ENCODE assay signal across 17 cellular contexts in genomic region chr4:94516999-94517398, GRCh38.
A peak's percentile ranks its signal among the peaks of the same experiment; 100 is the strongest.
DNase-seq lines count a peak whose midpoint lies in the region; ATAC-seq and TF ChIP-seq lines count a peak whose summit lies in the region.
"Had no signal": no experiment of that assay in that cellular context is flagged by ENCODE, and none has a peak within 500 bp of the region (broad histone marks: within the 10 kb centered on the region; RNA-seq: fewer than 3 reads in every experiment).

No MANE protein-coding gene starts in this region.

- peaks cover 35% of the 10 kb centered on the region for H3K4me1 ChIP-seq in SJSA1 (replicated peaks)
- H3K4me1 ChIP-seq in prostate gland (replicated peaks) = peaks cover 8% of the 10 kb centered on the region

- H3K27me3 ChIP-seq in SJSA1 (replicated peaks) (no peaks in the 10 kb centered on the region), prostate gland (replicated peaks; ENCODE audit: insufficient read depth) (no peaks in the 10 kb centered on the region)
- H3K27me3 ChIP-seq: BLaER1 treated with 17β-estradiol and CSF1 and Interleukin-3, amounts not matched to agents 10 nM and 100 nM; body of pancreas; ovary had no signal

- WGBS in prostate gland = 30% methylated on average over 5 of the region's 5 CpGs

- intact Hi-C loops in prostate gland (cut with DNase I) = loop anchor here (5.0 kb wide), 1 partner anchor 65 kb away; the partner anchor contains the start of gene PDLIM5

- DNase-seq in HEK293T (ENCODE audit: extremely low spot score) (peak; percentile 11), SJSA1 (ENCODE audit: low read depth in 1 of 2, low spot score in 2 of 2) (peak in 1 of 2 experiments; percentile 53), fibroblast of villous mesenchyme (ENCODE audit: low read depth) (peak; percentile 83), renal cortical epithelial cell (ENCODE audit: low read depth) (peak; percentile 64), prostate gland (ENCODE audit: low spot score) (no peak)
- DNase-seq: activated B cell treated with CpG ODN at 0.5 μM for 24 hours; activated gamma-delta T cell; body of pancreas; immature natural killer cell; NCI-H146; NCI-H524 treated with DMSO at 0.1 percent for 48 hours; ovary; stimulated activated CD4-positive, alpha-beta T cell treated with anti-CD3 and anti-CD28 coated beads, Interleukin-12 subunit alpha, Interleukin-12 subunit beta, amount 100 ng/mL, for 4 hours; T-cell had no signal

- H3K9me3 ChIP-seq in SJSA1 (replicated peaks) (no peaks in the 10 kb centered on the region), prostate gland (no peaks in the 10 kb centered on the region)
- H3K9me3 ChIP-seq: BLaER1 treated with 17β-estradiol and CSF1 and Interleukin-3, amounts not matched to agents 10 nM and 100 nM; body of pancreas; ovary had no signal

- TF ChIP-seq CTCF in fibroblast of villous mesenchyme (IDR thresholded peaks at IDR 0.05; ENCODE audit: insufficient read depth, low read depth, low read length) (no peak), prostate gland (IDR thresholded peaks at IDR 0.05) (no peak)

- POLR2A ChIA-PET in HEK293T (lab: Yijun Ruan, JAX) = no interaction called here

- H3K36me3 ChIP-seq in SJSA1 = 0 out of 2 replicates have a peak, but pooled peaks cover 5% of the 10 kb centered on the region
- H3K36me3 ChIP-seq in prostate gland = no peaks in the 10 kb centered on the region
- H3K36me3 ChIP-seq: BLaER1 treated with 17β-estradiol and CSF1 and Interleukin-3, amounts not matched to agents 10 nM and 100 nM; ovary had no signal

- TF ChIP-seq POLR2A in prostate gland (IDR thresholded peaks at IDR 0.05) = no peak

- H3K4me3 ChIP-seq in SJSA1 (no peak overlapping the region), fibroblast of villous mesenchyme (ENCODE audit: low read depth, low read length) (no peak overlapping the region), prostate gland (no peak overlapping the region)
- H3K4me3 ChIP-seq: BLaER1 treated with 17β-estradiol and CSF1 and Interleukin-3, amounts not matched to agents 10 nM and 100 nM; body of pancreas; ovary had no signal

- ATAC-seq in GM19023 (IDR thresholded peaks at IDR 0.05; ENCODE audit: unreplicated experiment) (no peak), HG02981 (IDR thresholded peaks at IDR 0.05; ENCODE audit: unreplicated experiment) (no peak)
- ATAC-seq: body of pancreas, T-cell had no signal

- H3K27ac ChIP-seq in SJSA1 (peak overlapping the region; percentile 77), prostate gland (peak overlapping the region in 1 of 2 donors; percentile 65)
- H3K27ac ChIP-seq: BLaER1 treated with 17β-estradiol and CSF1 and Interleukin-3, amounts not matched to agents 10 nM and 100 nM; body of pancreas; ovary had no signal

- CTCF ChIA-PET in HEK293T (lab: Yijun Ruan, JAX) = no interaction called here

TF ChIP-seq in HEK293T, 16 proteins besides CTCF, POLR2A, EP300 and RAD21:
- peak; percentile 58; the same call in 1 of the 2 replicates for TF ChIP-seq CTBP1 (IDR thresholded peaks at IDR 0.05; ENCODE audit: borderline replicate concordance)
- peak; percentile 90 for TF ChIP-seq PKNOX1 (IDR thresholded peaks at IDR 0.05)
- TF ChIP-seq NFRKB (IDR thresholded peaks at IDR 0.05) = no peak
